ENCODE assay signal across 2 cellular contexts in the genomic region with DNA sequence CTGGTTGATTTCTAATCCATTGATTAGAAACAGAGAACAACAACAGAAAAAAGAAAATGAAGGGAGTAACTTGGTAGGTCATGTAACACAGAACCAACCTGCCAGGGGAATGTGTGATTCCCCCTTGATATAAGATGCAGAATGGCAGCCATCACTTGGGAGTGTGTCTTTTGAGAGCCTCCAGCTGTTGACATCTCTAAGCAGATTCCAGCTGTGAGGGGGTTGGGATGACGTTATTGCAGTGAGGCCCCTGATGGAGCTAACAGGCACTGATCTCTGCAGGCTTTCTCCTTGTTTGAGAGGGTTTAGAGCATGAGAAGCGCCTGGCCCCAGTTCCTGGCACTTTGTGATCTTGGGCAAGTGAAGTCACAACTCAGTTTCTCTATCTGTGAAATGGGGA.
TF ChIP-seq lines count a peak whose summit lies in the region.

No MANE protein-coding gene starts in this region.

TF ChIP-seq in IMR-90, 13 proteins besides CTCF, POLR2A, EP300 and RAD21:
- no peak for TF ChIP-seq MAFK (IDR thresholded peaks at IDR 0.05; ENCODE audit: low read depth, low read length)
- no peak for TF ChIP-seq SMC3 (IDR thresholded peaks at IDR 0.05; ENCODE audit: low read depth, low read length)
- no peak for TF ChIP-seq CHD1 (IDR thresholded peaks at IDR 0.05; ENCODE audit: low read depth, low read length)
- TF ChIP-seq, protein P1, sequence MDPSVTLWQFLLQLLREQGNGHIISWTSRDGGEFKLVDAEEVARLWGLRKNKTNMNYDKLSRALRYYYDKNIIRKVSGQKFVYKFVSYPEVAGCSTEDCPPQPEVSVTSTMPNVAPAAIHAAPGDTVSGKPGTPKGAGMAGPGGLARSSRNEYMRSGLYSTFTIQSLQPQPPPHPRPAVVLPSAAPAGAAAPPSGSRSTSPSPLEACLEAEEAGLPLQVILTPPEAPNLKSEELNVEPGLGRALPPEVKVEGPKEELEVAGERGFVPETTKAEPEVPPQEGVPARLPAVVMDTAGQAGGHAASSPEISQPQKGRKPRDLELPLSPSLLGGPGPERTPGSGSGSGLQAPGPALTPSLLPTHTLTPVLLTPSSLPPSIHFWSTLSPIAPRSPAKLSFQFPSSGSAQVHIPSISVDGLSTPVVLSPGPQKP (IDR thresholded peaks at IDR 0.05; ENCODE audit: borderline replicate concordance, low read depth, low read length) = no peak
- TF ChIP-seq USF2 (IDR thresholded peaks at IDR 0.05; ENCODE audit: low read depth, low read length) = no peak
- no peak for TF ChIP-seq NFE2L2 (IDR thresholded peaks at IDR 0.05; ENCODE audit: low read depth, low read length)
- no peak for TF ChIP-seq BHLHE40 (IDR thresholded peaks at IDR 0.05; ENCODE audit: low read depth, low read length)

TF ChIP-seq in H1, 55 proteins besides CTCF, POLR2A, EP300 and RAD21:
- peak; percentile 51; the same call in 1 of the 2 replicates for TF ChIP-seq YY1 (IDR thresholded peaks at IDR 0.05; ENCODE audit: low read depth, low read length)
- TF ChIP-seq, protein P2, sequence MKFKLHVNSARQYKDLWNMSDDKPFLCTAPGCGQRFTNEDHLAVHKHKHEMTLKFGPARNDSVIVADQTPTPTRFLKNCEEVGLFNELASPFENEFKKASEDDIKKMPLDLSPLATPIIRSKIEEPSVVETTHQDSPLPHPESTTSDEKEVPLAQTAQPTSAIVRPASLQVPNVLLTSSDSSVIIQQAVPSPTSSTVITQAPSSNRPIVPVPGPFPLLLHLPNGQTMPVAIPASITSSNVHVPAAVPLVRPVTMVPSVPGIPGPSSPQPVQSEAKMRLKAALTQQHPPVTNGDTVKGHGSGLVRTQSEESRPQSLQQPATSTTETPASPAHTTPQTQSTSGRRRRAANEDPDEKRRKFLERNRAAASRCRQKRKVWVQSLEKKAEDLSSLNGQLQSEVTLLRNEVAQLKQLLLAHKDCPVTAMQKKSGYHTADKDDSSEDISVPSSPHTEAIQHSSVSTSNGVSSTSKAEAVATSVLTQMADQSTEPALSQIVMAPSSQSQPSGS (IDR thresholded peaks at IDR 0.05; ENCODE audit: low read length) = 0 out of 2 replicates have a peak, but pooled peaks have one; percentile 50
- TF ChIP-seq KDM1A (IDR thresholded peaks at IDR 0.05; ENCODE audit: borderline replicate concordance, low read length) = peak; percentile 80; the same call in 1 of the 2 replicates
- 0 out of 2 replicates have a peak, but pooled peaks have one; percentile 45 for TF ChIP-seq TCF12 (IDR thresholded peaks at IDR 0.05; ENCODE audit: low read depth, low read length)
- TF ChIP-seq SIN3A (conservative IDR thresholded peaks at IDR 0.05 in 1 of 2, IDR thresholded peaks at IDR 0.05 in 1 of 2; ENCODE audit: low read depth in 1 of 2, low read length in 2 of 2) = 0 out of 4 replicates have a peak, but pooled peaks of 1 of the 2 experiments have one; percentile 39
- TF ChIP-seq SP1 (IDR thresholded peaks at IDR 0.05; ENCODE audit: low read depth, low read length) = no peak
